In genomic region chr19:53879145-53880037, GRCh38 we compare ENCODE assay signal across 1 cellular context.
TF ChIP-seq lines count a peak whose summit lies in the region.

No MANE protein-coding gene starts in this region.

TF ChIP-seq in HEK293, 187 proteins besides CTCF, POLR2A, EP300 and RAD21 (continued from another document and continues in another):
- TF ChIP-seq REST (tag by site-specific recombination; IDR thresholded peaks at IDR 0.05) (0 out of 2 replicates have a peak, but pooled peaks have one; percentile 13), ZNF510 (tag by site-specific recombination; IDR thresholded peaks at IDR 0.05; ENCODE audit: insufficient replicate concordance) (no peak), FEZF1 (tag by site-specific recombination; IDR thresholded peaks at IDR 0.05) (no peak), TCF7L2 (IDR thresholded peaks at IDR 0.05; ENCODE audit: borderline replicate concordance, low read depth, low read length) (no peak), ZNF133 (tag by site-specific recombination; IDR thresholded peaks at IDR 0.05) (no peak), ZNF571 (tag by site-specific recombination; IDR thresholded peaks at IDR 0.05) (no peak), SETDB1 (IDR thresholded peaks at IDR 0.05; ENCODE audit: insufficient read length, low read length) (no peak), BCL11B (tag by site-specific recombination; IDR thresholded peaks at IDR 0.05; ENCODE audit: low read depth) (no peak), BCL6B (tag by site-specific recombination; IDR thresholded peaks at IDR 0.05) (no peak), ZNF157 (tag by site-specific recombination; IDR thresholded peaks at IDR 0.05) (no peak), ZNF580 (tag by site-specific recombination; IDR thresholded peaks at IDR 0.05) (peak; percentile 24; the same call in 1 of the 2 replicates), ZNF132 (tag by site-specific recombination; IDR thresholded peaks at IDR 0.05; ENCODE audit: borderline replicate concordance) (no peak), YY1 (tag by site-specific recombination; IDR thresholded peaks at IDR 0.05) (no peak; the same call in 1 of the 2 replicates), ZNF561 (tag by site-specific recombination; IDR thresholded peaks at IDR 0.05; ENCODE audit: borderline replicate concordance) (peak; percentile 54; the same call in 1 of the 2 replicates), ZNF596 (tag by site-specific recombination; IDR thresholded peaks at IDR 0.05) (peak; percentile 88), ZNF624 (tag by site-specific recombination; IDR thresholded peaks at IDR 0.05) (no peak), ZNF266 (tag by site-specific recombination; IDR thresholded peaks at IDR 0.05; ENCODE audit: low read depth) (no peak), ZNF529 (tag by site-specific recombination; IDR thresholded peaks at IDR 0.05; ENCODE audit: insufficient replicate concordance) (no peak), ZNF292 (tag by site-specific recombination; IDR thresholded peaks at IDR 0.05; ENCODE audit: borderline replicate concordance, low read depth) (no peak), ZNF350 (tag by site-specific recombination; IDR thresholded peaks at IDR 0.05) (no peak), ZNF391 (tag by site-specific recombination; IDR thresholded peaks at IDR 0.05; ENCODE audit: borderline replicate concordance, low read depth) (no peak), HOXD13 (CRISPR knock-in tag; IDR thresholded peaks at IDR 0.05; ENCODE audit: borderline replicate concordance) (no peak), SP7 (tag by site-specific recombination; IDR thresholded peaks at IDR 0.05) (no peak), ZNF19 (tag by site-specific recombination; IDR thresholded peaks at IDR 0.05; ENCODE audit: low read depth) (no peak), ZBTB10 (tag by site-specific recombination; IDR thresholded peaks at IDR 0.05) (peak; percentile 68; the same call in 1 of the 2 replicates), ZNF280D (tag by site-specific recombination; IDR thresholded peaks at IDR 0.05) (no peak), ZNF704 (tag by site-specific recombination; IDR thresholded peaks at IDR 0.05) (no peak), ZNF398 (tag by site-specific recombination; IDR thresholded peaks at IDR 0.05) (no peak; the same call in 1 of the 2 replicates), PRDM10 (tag by site-specific recombination; IDR thresholded peaks at IDR 0.05) (peak; percentile 69), ZIC2 (tag by site-specific recombination; IDR thresholded peaks at IDR 0.05) (no peak), HIC1 (tag by site-specific recombination; IDR thresholded peaks at IDR 0.05) (no peak), ZNF843 (tag by site-specific recombination; IDR thresholded peaks at IDR 0.05) (peak; percentile 36; the same call in 1 of the 2 replicates), ZNF223 (tag by site-specific recombination; IDR thresholded peaks at IDR 0.05) (no peak), PBX3 (CRISPR knock-in tag; IDR thresholded peaks at IDR 0.05) (peak; percentile 80; the same call in 1 of the 2 replicates), KLF16 (tag by site-specific recombination; IDR thresholded peaks at IDR 0.05) (peak; percentile 0; the same call in 1 of the 2 replicates), ZNF202 (tag by site-specific recombination; IDR thresholded peaks at IDR 0.05; ENCODE audit: borderline replicate concordance) (no peak)
